Comparison of ENCODE assay signal across 12 cellular contexts in the genomic region with DNA sequence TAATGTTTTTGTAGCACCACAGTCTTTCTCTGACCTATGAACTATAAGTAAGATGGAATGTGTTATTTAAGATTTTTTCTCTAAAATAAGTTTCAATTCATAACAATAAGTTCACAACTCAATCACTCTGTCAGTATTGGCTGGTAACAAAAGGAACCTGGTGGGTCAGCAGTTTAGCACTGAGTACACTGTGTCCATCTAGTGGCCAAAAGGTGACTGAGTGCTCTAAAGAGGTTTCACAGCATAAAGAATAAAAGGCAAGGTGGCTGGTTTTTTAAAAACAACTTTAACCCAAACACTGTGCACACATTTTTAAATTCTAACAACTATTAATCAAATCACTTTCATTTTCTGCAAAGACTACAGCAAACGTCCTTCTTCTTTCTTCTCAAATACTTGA.
A peak's percentile ranks its signal among the peaks of the same experiment; 100 is the strongest.
DNase-seq lines count a peak whose midpoint lies in the region; TF ChIP-seq lines count a peak whose summit lies in the region.
"Had no signal": no experiment of that assay in that cellular context is flagged by ENCODE, and none has a peak within 500 bp of the region (broad histone marks: within the 10 kb centered on the region; RNA-seq: fewer than 3 reads in every experiment).

No MANE protein-coding gene starts in this region.

- H4K20me1 ChIP-seq in PC-9 (ENCODE audit: insufficient read depth), result no peaks in the 10 kb centered on the region

- DNase-seq in PC-9 (no peak), fibroblast of pulmonary artery (ENCODE audit: low read depth) (no peak), colonic mucosa (no peak), T1000 (lab: John Stamatoyannopoulos, UW) (no peak), SKM-1 treated with dmso at 0.1 percent for 144 hours (lab: John Stamatoyannopoulos, UW; ENCODE audit: unreplicated experiment) (no peak), DMS153 (lab: John Stamatoyannopoulos, UW) (no peak)
- DNase-seq: effector CD8-positive, alpha-beta T cell; NCI-H1048; retina had no signal

- H3K4me1 ChIP-seq in PC-9 (replicated peaks; ENCODE audit: insufficient read depth) (no peaks in the 10 kb centered on the region), colonic mucosa (no peaks in the 10 kb centered on the region)

- H3K9ac ChIP-seq in colonic mucosa (ENCODE audit: low read depth in 2 of 2, low read length in 2 of 2), result no peak overlapping the region

- no peaks in the 10 kb centered on the region for H3K79me2 ChIP-seq in PC-9 (ENCODE audit: low read depth)

- H3K27me3 ChIP-seq in PC-9 (ENCODE audit: insufficient read depth, low read depth) (no peaks in the 10 kb centered on the region), colonic mucosa (no peaks in the 10 kb centered on the region)

- H3K9me3 ChIP-seq in PC-9 (ENCODE audit: insufficient read depth, low read depth) (no peaks in the 10 kb centered on the region), colonic mucosa (no peaks in the 10 kb centered on the region)
- H3K9me3 ChIP-seq: mucosa of descending colon had no signal

- CTCF ChIA-PET in PC-9 (lab: Charles Lee), result no interaction called here

- TF ChIP-seq CTCF in 22Rv1 (IDR thresholded peaks at IDR 0.05), result peak; percentile 40
- peak; percentile 48 for TF ChIP-seq CTCF in GM12873 (IDR thresholded peaks at IDR 0.05; ENCODE audit: insufficient read depth, low read depth, low read length, missing control alignments)
- peak; percentile 40 for TF ChIP-seq CTCF in PC-9 (conservative IDR thresholded peaks at IDR 0.05)
- TF ChIP-seq CTCF in fibroblast of pulmonary artery (IDR thresholded peaks at IDR 0.05; ENCODE audit: low read length, missing control alignments), result peak; percentile 23
- no peak for TF ChIP-seq CTCF in colonic mucosa (IDR thresholded peaks at IDR 0.05)

- no peaks in the 10 kb centered on the region for H3K9me2 ChIP-seq in PC-9 (ENCODE audit: insufficient read depth)

- H3K27ac ChIP-seq in 22Rv1 (no peak overlapping the region), PC-9 (no peak overlapping the region), colonic mucosa (no peak overlapping the region)

- H3K4me3 ChIP-seq in PC-9 (no peak overlapping the region), fibroblast of pulmonary artery (replicated peaks; ENCODE audit: low read depth, low read length) (no peak overlapping the region), colonic mucosa (no peak overlapping the region)
- H3K4me3 ChIP-seq: mucosa of descending colon had no signal

- no peaks in the 10 kb centered on the region for H3F3A ChIP-seq in PC-9 (ENCODE audit: insufficient read depth, low read depth)

- intact Hi-C loops in PC-9 (cut with micrococcal nuclease; ENCODE audit: unreplicated experiment), result no loop called here
- intact Hi-C loops in colonic mucosa (cut with DNase I), result no loop called here

- H3K36me3 ChIP-seq in PC-9 (ENCODE audit: low read depth) (no peaks in the 10 kb centered on the region), colonic mucosa (no peaks in the 10 kb centered on the region)

- no TSS peak for BruUV-seq in PC-9 (replicated peaks; lab: Mats Ljungman, UMichigan)

- no peak overlapping the region for H2AFZ ChIP-seq in PC-9

- POLR2A ChIA-PET in PC-9 (lab: Charles Lee; ENCODE audit: unreplicated experiment), result no interaction called here

- H3K4me2 ChIP-seq in PC-9, result no peak overlapping the region
